In genomic region chr7:128402346-128402745, GRCh38 we compare ENCODE assay signal across 1 cellular context.
TF ChIP-seq lines count a peak whose summit lies in the region.

No MANE protein-coding gene starts in this region.

TF ChIP-seq in HepG2, 621 proteins besides CTCF, POLR2A, EP300 and RAD21:
- TF ChIP-seq BATF2 (CRISPR knock-in tag; IDR thresholded peaks at IDR 0.05) (no peak), SALL1 (CRISPR knock-in tag; IDR thresholded peaks at IDR 0.05) (no peak)
